Comparison of ENCODE assay signal across 1 cellular context in genomic region chr19:3507371-3508120, GRCh38.
TF ChIP-seq lines count a peak whose summit lies in the region.

No MANE protein-coding gene starts in this region.

TF ChIP-seq in HepG2, 621 proteins besides CTCF, POLR2A, EP300 and RAD21 (continues in another document):
- TF ChIP-seq MTF1 (CRISPR knock-in tag; IDR thresholded peaks at IDR 0.05): no peak
- TF ChIP-seq RFX1 (IDR thresholded peaks at IDR 0.05): no peak
- peak; percentile 82 for TF ChIP-seq JUN (CRISPR knock-in tag; IDR thresholded peaks at IDR 0.05)
- TF ChIP-seq HCFC1 (IDR thresholded peaks at IDR 0.05; ENCODE audit: low read depth, low read length): no peak
- no peak for TF ChIP-seq SP2 (CRISPR knock-in tag; IDR thresholded peaks at IDR 0.05)
- no peak for TF ChIP-seq ZBTB34 (CRISPR knock-in tag; IDR thresholded peaks at IDR 0.05)
- peak; percentile 81 for TF ChIP-seq JUND (CRISPR knock-in tag; IDR thresholded peaks at IDR 0.05)
- TF ChIP-seq ZMAT5 (CRISPR knock-in tag; IDR thresholded peaks at IDR 0.05; ENCODE audit: borderline replicate concordance, low read depth): no peak
- TF ChIP-seq FOXA3 (CRISPR knock-in tag; IDR thresholded peaks at IDR 0.05): no peak
- no peak for TF ChIP-seq ZNF772 (CRISPR knock-in tag; IDR thresholded peaks at IDR 0.05)
- no peak for TF ChIP-seq ZNF569 (CRISPR knock-in tag; IDR thresholded peaks at IDR 0.05; ENCODE audit: borderline replicate concordance)
- no peak for TF ChIP-seq FOXK2 (IDR thresholded peaks at IDR 0.05)
- no peak for TF ChIP-seq ZNF597 (CRISPR knock-in tag; IDR thresholded peaks at IDR 0.05)
- 0 out of 2 replicates have a peak, but pooled peaks have one; percentile 35 for TF ChIP-seq ZSCAN25 (CRISPR knock-in tag; IDR thresholded peaks at IDR 0.05)
- TF ChIP-seq ZNF276 (CRISPR knock-in tag; IDR thresholded peaks at IDR 0.05; ENCODE audit: low read depth): no peak
- TF ChIP-seq DMAP1 (CRISPR knock-in tag; IDR thresholded peaks at IDR 0.05): no peak
- no peak for TF ChIP-seq KAT8 (CRISPR knock-in tag; IDR thresholded peaks at IDR 0.05)
- no peak for TF ChIP-seq ZNF101 (CRISPR knock-in tag; IDR thresholded peaks at IDR 0.05; ENCODE audit: borderline replicate concordance, low read depth)
- no peak for TF ChIP-seq MXD3 (CRISPR knock-in tag; IDR thresholded peaks at IDR 0.05)
- 0 out of 2 replicates have a peak, but pooled peaks have one; percentile 29 for TF ChIP-seq HOXA3 (CRISPR knock-in tag; IDR thresholded peaks at IDR 0.05)
- no peak for TF ChIP-seq ZBTB3 (CRISPR knock-in tag; IDR thresholded peaks at IDR 0.05; ENCODE audit: borderline replicate concordance, low read depth)
- TF ChIP-seq ZBTB44 (CRISPR knock-in tag; IDR thresholded peaks at IDR 0.05): no peak
- no peak for TF ChIP-seq ZNF260 (CRISPR knock-in tag; IDR thresholded peaks at IDR 0.05; ENCODE audit: borderline replicate concordance, low read depth)
- TF ChIP-seq CEBPG (CRISPR knock-in tag; IDR thresholded peaks at IDR 0.05): no peak
- TF ChIP-seq HNF1B (CRISPR knock-in tag; IDR thresholded peaks at IDR 0.05): peak; percentile 62
- 0 out of 2 replicates have a peak, but pooled peaks have one; percentile 59 for TF ChIP-seq ATF3 (CRISPR knock-in tag; IDR thresholded peaks at IDR 0.05)
- 0 out of 2 replicates have a peak, but pooled peaks have one; percentile 35 for TF ChIP-seq MEF2D (CRISPR knock-in tag; IDR thresholded peaks at IDR 0.05)
- TF ChIP-seq XBP1 (CRISPR knock-in tag; IDR thresholded peaks at IDR 0.05): no peak
- no peak for TF ChIP-seq ZNF414 (CRISPR knock-in tag; IDR thresholded peaks at IDR 0.05)
- no peak for TF ChIP-seq ATF7-NPFF (CRISPR knock-in tag; IDR thresholded peaks at IDR 0.05; ENCODE audit: low read depth)
- no peak for TF ChIP-seq SRF (IDR thresholded peaks at IDR 0.05; ENCODE audit: low read depth, low read length)
- no peak for TF ChIP-seq AHDC1 (CRISPR knock-in tag; IDR thresholded peaks at IDR 0.05; ENCODE audit: borderline replicate concordance)
- peak; percentile 38; the same call in 1 of the 2 replicates for TF ChIP-seq ZNF710 (CRISPR knock-in tag; IDR thresholded peaks at IDR 0.05; ENCODE audit: borderline replicate concordance)
- no peak for TF ChIP-seq ERF (CRISPR knock-in tag; IDR thresholded peaks at IDR 0.05)
- peak; percentile 23; the same call in 1 of the 2 replicates for TF ChIP-seq RARA (CRISPR knock-in tag; IDR thresholded peaks at IDR 0.05)
- no peak for TF ChIP-seq ZFP36 (IDR thresholded peaks at IDR 0.05; ENCODE audit: borderline replicate concordance, low read depth, low read length, partially characterized antibody)
- no peak for TF ChIP-seq ZNF619 (CRISPR knock-in tag; IDR thresholded peaks at IDR 0.05)
- no peak for TF ChIP-seq USF2 (IDR thresholded peaks at IDR 0.05; ENCODE audit: low read depth, low read length)
- TF ChIP-seq USF2 (CRISPR knock-in tag; IDR thresholded peaks at IDR 0.05; ENCODE audit: borderline replicate concordance): no peak
- no peak for TF ChIP-seq ZNF709 (CRISPR knock-in tag; IDR thresholded peaks at IDR 0.05)
- TF ChIP-seq ZNF7 (CRISPR knock-in tag; IDR thresholded peaks at IDR 0.05): no peak
